Comparison of ENCODE assay signal across 8 cellular contexts in genomic region chr19:38851622-38852230, GRCh38. TPM values are rescaled to one million over a fixed set of nuclear protein-coding genes. Genes with fewer than 3 reads are reported as not detected.
A peak's percentile ranks its signal among the peaks of the same experiment; 100 is the strongest.
DNase-seq lines count a peak whose midpoint lies in the region; ATAC-seq, FAIRE-seq and TF ChIP-seq lines count a peak whose summit lies in the region.

No MANE protein-coding gene starts in this region.

- peak overlapping the region; percentile 98 for H3K27ac Mint-ChIP-seq in central memory CD8-positive, alpha-beta T cell (ENCODE audit: low read depth)

- peaks cover 40% of the 10 kb centered on the region for H3K36me3 Mint-ChIP-seq in central memory CD8-positive, alpha-beta T cell (ENCODE audit: insufficient read depth)

- no peaks in the 10 kb centered on the region for H3K9me3 ChIP-seq in kidney (ENCODE audit: control insufficient read depth in 1 of 2, low read length in 2 of 2)

- peak; percentile 21 for ATAC-seq in HG03025 (IDR thresholded peaks at IDR 0.05; ENCODE audit: low FRiP score, unreplicated experiment)
- no peak for ATAC-seq in central memory CD8-positive, alpha-beta T cell (replicated peaks; ENCODE audit: extremely low read depth, poor library complexity, severe bottlenecking)
- ATAC-seq in HG03039 (IDR thresholded peaks at IDR 0.05; ENCODE audit: unreplicated experiment), result no peak

- peaks cover 15 to 31% of the 10 kb centered on the region in 2 donors for H3K4me1 ChIP-seq in kidney (ENCODE audit: control insufficient read depth in 1 of 2, insufficient read depth in 1 of 2, low read depth in 1 of 2, low read length in 2 of 2)

- peak overlapping the region; percentile 83 to 96 for H3K4me3 ChIP-seq in kidney (ENCODE audit: low read length in 2 of 2)

- DNase-seq in EH (ENCODE audit: low read depth) (peak; percentile 93), NCI-H345 treated with DMSO at 0.1 percent for 48 hours (lab: John Stamatoyannopoulos, UW; ENCODE audit: unreplicated experiment) (peak; percentile 94), kidney (peak; percentile 98)
- DNase-seq in activated CD4-positive, CD25-positive, alpha-beta regulatory T cell treated with anti-CD3 and anti-CD28 coated beads, Interleukin-2, amount 50 U/mL, for 16 hours (ENCODE audit: low read depth, low spot score), result peak; percentile 83
- peak; percentile 66 to 78 for DNase-seq in central memory CD8-positive, alpha-beta T cell (ENCODE audit: low spot score in 2 of 2)
- peak; percentile 91 for DNase-seq in stimulated activated CD4-positive, alpha-beta T cell treated with anti-CD3 and anti-CD28 coated beads, Interleukin-12 subunit alpha, Interleukin-12 subunit beta, amount 100 ng/mL, for 4 hours

- no peak for TF ChIP-seq CTCF in kidney (IDR thresholded peaks at IDR 0.05; ENCODE audit: borderline replicate concordance, extremely low read depth, insufficient read depth)

- peak overlapping the region; percentile 93 to 97 for H3K9ac ChIP-seq in kidney (ENCODE audit: low read length in 2 of 2)

- H3K4me3 Mint-ChIP-seq in central memory CD8-positive, alpha-beta T cell, result peak overlapping the region; percentile 90

- no peaks in the 10 kb centered on the region for H3K27me3 Mint-ChIP-seq in central memory CD8-positive, alpha-beta T cell

- H3K4me1 Mint-ChIP-seq in central memory CD8-positive, alpha-beta T cell, result peaks cover 48% of the 10 kb centered on the region

- H3K9me3 Mint-ChIP-seq in central memory CD8-positive, alpha-beta T cell, result no peaks in the 10 kb centered on the region

- H3K36me3 ChIP-seq in kidney (ENCODE audit: control insufficient read depth in 1 of 2, insufficient read depth in 2 of 2, low read length in 2 of 2), result peaks cover 10 to 11% of the 10 kb centered on the region in 2 donors

- FAIRE-seq in kidney (lab: Jason Lieb, UNC), result no peak

- intact Hi-C loops in kidney (cut with DNase I), result no loop called here

- H3K27ac ChIP-seq in kidney (ENCODE audit: low read depth in 2 of 2, low read length in 2 of 2), result peak overlapping the region; percentile 99

RNA-seq across cellular contexts. Expression of gene HNRNPL, which starts 1.9 kb away (rescaled TPM):
- total RNA-seq in kidney, result 278 TPM
- polyA plus RNA-seq in kidney (ENCODE audit: insufficient read depth, low read depth, low replicate concordance), result 168 TPM

RNA-seq across cellular contexts. Expression of gene ECH1, which starts 20.1 kb away (rescaled TPM):
- total RNA-seq in kidney, result 167 TPM
- 534 TPM for polyA plus RNA-seq in kidney (ENCODE audit: insufficient read depth, low read depth, low replicate concordance)

RNA-seq across cellular contexts. Expression of gene RINL, which starts 26.3 kb away (rescaled TPM):
- total RNA-seq in kidney, result 13.0 TPM
- 9.5 TPM for polyA plus RNA-seq in kidney (ENCODE audit: insufficient read depth, low read depth, low replicate concordance)

RNA-seq across cellular contexts. Expression of gene LGALS4, which starts 39.0 kb away (rescaled TPM):
- 12.2 TPM for total RNA-seq in kidney
- 1.2 TPM for polyA plus RNA-seq in kidney (ENCODE audit: insufficient read depth, low read depth, low replicate concordance)

RNA-seq across cellular contexts. Expression of gene SIRT2, which starts 47.7 kb away (rescaled TPM):
- total RNA-seq in kidney, result 36.0 TPM
- polyA plus RNA-seq in kidney (ENCODE audit: insufficient read depth, low read depth, low replicate concordance), result 56.9 TPM
